8 cellular contexts compared by ENCODE assay signal in the genomic region with DNA sequence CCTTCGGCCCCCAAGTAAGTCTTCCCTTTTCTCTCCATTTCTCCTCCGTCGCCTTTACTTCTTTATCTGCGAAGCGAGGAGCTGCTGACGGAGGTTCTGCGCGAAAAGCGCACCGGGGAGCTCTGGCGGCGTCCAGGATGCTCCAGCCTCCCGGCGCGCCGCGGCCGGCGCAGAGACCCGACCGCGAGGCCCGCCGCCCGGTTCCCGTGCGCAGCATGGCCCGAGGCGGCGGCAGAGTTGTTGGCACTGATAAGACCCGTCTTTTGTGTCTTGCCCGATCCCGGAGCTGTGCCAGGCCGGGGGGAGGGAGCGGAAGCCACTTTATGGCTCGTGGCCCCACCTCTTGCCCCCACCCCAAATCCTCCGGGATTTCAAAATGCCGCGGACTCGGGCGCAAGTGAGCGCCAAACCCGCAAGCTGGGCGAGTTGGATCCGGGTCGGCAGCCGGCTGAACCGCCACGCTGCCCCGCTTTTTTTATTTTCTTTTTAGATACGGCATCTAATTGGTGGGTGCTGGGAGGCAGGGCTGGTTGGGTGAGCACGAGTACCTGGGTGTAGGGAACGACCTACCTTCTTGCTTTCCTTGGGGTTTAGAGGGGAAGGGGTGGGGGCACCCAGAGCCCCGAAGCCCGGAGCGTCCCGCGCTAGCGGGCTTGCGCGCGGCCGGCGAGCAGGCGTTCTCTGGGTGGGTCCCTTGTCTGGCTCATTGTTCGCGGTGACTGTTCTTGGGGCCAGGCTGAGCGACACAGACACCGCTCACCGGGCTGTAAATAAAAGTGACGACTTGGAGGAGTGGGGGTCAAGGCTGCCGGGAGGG.
A peak's percentile ranks its signal among the peaks of the same experiment; 100 is the strongest.
DNase-seq lines count a peak whose midpoint lies in the region; TF ChIP-seq lines count a peak whose summit lies in the region.

No MANE protein-coding gene starts in this region.

- H3K36me3 Mint-ChIP-seq in T-helper 1 cell treated with Interleukin-12 subunit alpha and Interleukin-12 subunit beta and Interleukin-4 antibody, amounts not matched to agents 30 μg/mL and 1 μg/mL, for 36 hours (ENCODE audit: low read depth): no peaks in the 10 kb centered on the region

- H3K27ac Mint-ChIP-seq in T-helper 1 cell treated with Interleukin-12 subunit alpha and Interleukin-12 subunit beta and Interleukin-4 antibody, amounts not matched to agents 30 μg/mL and 1 μg/mL, for 36 hours: no peak overlapping the region

- peak overlapping the region; percentile 71 for H3K14ac ChIP-seq in neuronal stem cell (ENCODE audit: low read length)

- H3K9me3 Mint-ChIP-seq in T-helper 1 cell treated with Interleukin-12 subunit alpha and Interleukin-12 subunit beta and Interleukin-4 antibody, amounts not matched to agents 30 μg/mL and 1 μg/mL, for 36 hours: no peaks in the 10 kb centered on the region

- no peak overlapping the region for H3K4ac ChIP-seq in neuronal stem cell (ENCODE audit: low read length)

- peak overlapping the region; percentile 21 for H3K9ac ChIP-seq in NT2/D1 (ENCODE audit: insufficient read length, low read depth)
- peak overlapping the region; percentile 75 for H3K9ac ChIP-seq in neuronal stem cell (ENCODE audit: low read depth, low read length, poor library complexity)

- no peaks in the 10 kb centered on the region for H3K79me1 ChIP-seq in neuronal stem cell (ENCODE audit: low read depth, low read length)

- H3K27me3 Mint-ChIP-seq in T-helper 1 cell treated with Interleukin-12 subunit alpha and Interleukin-12 subunit beta and Interleukin-4 antibody, amounts not matched to agents 30 μg/mL and 1 μg/mL, for 36 hours (ENCODE audit: low read depth): peaks cover 34% of the 10 kb centered on the region

- no peaks in the 10 kb centered on the region for H3K4me1 ChIP-seq in NT2/D1 (ENCODE audit: insufficient read depth, insufficient read length)
- peaks cover 0 to 2% of the 10 kb centered on the region in 2 donors for H3K4me1 ChIP-seq in neuronal stem cell (ENCODE audit: control insufficient read depth in 2 of 2, insufficient read depth in 1 of 2, low read depth in 1 of 2, low read length in 2 of 2)

- no CpG with 5 or more reads among the region's 72 CpGs for WGBS in neuronal stem cell (ENCODE audit: extremely low coverage in 2 of 2, insufficient read length in 2 of 2, insufficient replicate concordance in 1 of 2), 2 donors

- H3K4me2 ChIP-seq in neuronal stem cell (ENCODE audit: insufficient read depth, low read length, poor library complexity, severe bottlenecking): peak overlapping the region; percentile 91

- H3K4me1 Mint-ChIP-seq in T-helper 1 cell treated with Interleukin-12 subunit alpha and Interleukin-12 subunit beta and Interleukin-4 antibody, amounts not matched to agents 30 μg/mL and 1 μg/mL, for 36 hours (ENCODE audit: low read depth): peaks cover 2% of the 10 kb centered on the region

- peak overlapping the region; percentile 87 for H2BK120ac ChIP-seq in neuronal stem cell (ENCODE audit: low read depth, low read length)

- H4K91ac ChIP-seq in neuronal stem cell (ENCODE audit: low read depth, low read length, poor library complexity): no peak overlapping the region

- H3K4me3 Mint-ChIP-seq in T-helper 1 cell treated with Interleukin-12 subunit alpha and Interleukin-12 subunit beta and Interleukin-4 antibody, amounts not matched to agents 30 μg/mL and 1 μg/mL, for 36 hours: peak overlapping the region; percentile 25

- no peaks in the 10 kb centered on the region for H3K9me3 ChIP-seq in NT2/D1 (ENCODE audit: insufficient read depth, low read length)
- peaks cover 0 to 3% of the 10 kb centered on the region in 2 donors for H3K9me3 ChIP-seq in neuronal stem cell (replicated peaks in 1 of 2; ENCODE audit: control insufficient read depth in 2 of 2, insufficient read depth in 1 of 2, low read depth in 1 of 2, low read length in 2 of 2)

- no peak overlapping the region for H3K27ac ChIP-seq in neuronal stem cell (replicated peaks; ENCODE audit: low read length)

- H3K18ac ChIP-seq in neuronal stem cell (ENCODE audit: low read length): peak overlapping the region; percentile 85

- H4K8ac ChIP-seq in neuronal stem cell (ENCODE audit: low read depth, low read length): no peak overlapping the region

- H3K27me3 ChIP-seq in NT2/D1 (ENCODE audit: insufficient read depth, insufficient read length) (peaks cover 81% of the 10 kb centered on the region), neuronal stem cell (ENCODE audit: control insufficient read depth in 3 of 3, insufficient read depth in 3 of 3, low read depth in 1 of 3, low read length in 3 of 3) (peaks cover 0 to 46% (median 18%) of the 10 kb centered on the region in 3 experiments)

- TF ChIP-seq CTCF in fibroblast of pulmonary artery (IDR thresholded peaks at IDR 0.05; ENCODE audit: low read length, missing control alignments) (no peak), GM10266 (IDR thresholded peaks at IDR 0.05; ENCODE audit: control insufficient read depth, insufficient read depth, low read depth, missing control alignments) (no peak)

- peak overlapping the region; percentile 83 for H2AFZ ChIP-seq in neuronal stem cell (ENCODE audit: low read length)

- no peak overlapping the region for H2AK5ac ChIP-seq in neuronal stem cell (ENCODE audit: low read depth, low read length)

- no peak for DNase-seq in T-helper 1 cell
- DNase-seq in NT2/D1 (ENCODE audit: low read depth, low spot score): no peak
- DNase-seq in fibroblast of pulmonary artery (ENCODE audit: low read depth): peak; percentile 16
- peak; percentile 41 for DNase-seq in neuronal stem cell (ENCODE audit: low spot score)
- DNase-seq in GM10266 (ENCODE audit: extremely low spot score): no peak
- DNase-seq in SKM-1 treated with dmso at 0.1 percent for 144 hours (lab: John Stamatoyannopoulos, UW; ENCODE audit: unreplicated experiment): no peak
- DNase-seq in GF-D8 (lab: John Stamatoyannopoulos, UW): no peak

- H2BK15ac ChIP-seq in neuronal stem cell (ENCODE audit: low read length): peak overlapping the region; percentile 58

- H3K23ac ChIP-seq in neuronal stem cell (ENCODE audit: low read depth, low read length, poor library complexity): peak overlapping the region; percentile 55

- H2BK5ac ChIP-seq in neuronal stem cell (ENCODE audit: low read length): no peak overlapping the region

- H3K36me3 ChIP-seq in NT2/D1 (ENCODE audit: insufficient read depth, insufficient read length, low read length) (no peaks in the 10 kb centered on the region), neuronal stem cell (replicated peaks in 1 of 2; ENCODE audit: control insufficient read depth in 2 of 2, insufficient read depth in 2 of 2, low read length in 2 of 2) (no peaks in the 10 kb centered on the region)

- H2BK12ac ChIP-seq in neuronal stem cell (ENCODE audit: low read length): no peak overlapping the region

- H3K4me3 ChIP-seq in NT2/D1 (ENCODE audit: insufficient read length, low read depth) (peak overlapping the region; percentile 46), fibroblast of pulmonary artery (replicated peaks; ENCODE audit: low read depth, low read length) (peak overlapping the region; percentile 34), neuronal stem cell (ENCODE audit: low read length in 2 of 2) (peak overlapping the region in 1 of 2 donors; percentile 85)

Comparison
In these comparisons a context has a peak if more than half of its experiments do, and no peak if none do; other contexts are left out.
1. DNase-seq: peak in fibroblast of pulmonary artery (single experiment) and neuronal stem cell (single experiment); none in T-helper 1 cell (0 of 5), NT2/D1 (single experiment), GM10266 (single experiment), SKM-1 treated with dmso at 0.1 percent for 144 hours (single experiment) and GF-D8 (single experiment).